Comparison of ENCODE assay signal across 22 cellular contexts in genomic region chr11:34292546-34292945, GRCh38.
"Had no signal": no experiment of that assay in that cellular context is flagged by ENCODE, and none has a peak within 500 bp of the region (broad histone marks: within the 10 kb centered on the region; RNA-seq: fewer than 3 reads in every experiment).

No MANE protein-coding gene starts in this region.

- DNase-seq: colonic mucosa; dermis blood vessel endothelial cell; dorsolateral prefrontal cortex; effector CD4-positive, alpha-beta T cell; effector memory CD4-positive, alpha-beta T cell; foreskin keratinocyte; glutamatergic neuron; head of caudate nucleus; heart right ventricle; hippocampal formation; left cardiac atrium; left lung; left ventricle myocardium superior; lower lobe of right lung; mesenchymal stem cell; midbrain had no signal

- H3K27ac ChIP-seq: colonic mucosa, dorsolateral prefrontal cortex, esophagus muscularis mucosa, foreskin keratinocyte, gastroesophageal sphincter, heart right ventricle, left lung, lower lobe of right lung had no signal

- H3K4me3 ChIP-seq: colonic mucosa, dorsolateral prefrontal cortex, esophagus muscularis mucosa, gastroesophageal sphincter, heart right ventricle, left lung, lower lobe of right lung had no signal

- H3K27me3 ChIP-seq: colonic mucosa, dorsolateral prefrontal cortex, esophagus muscularis mucosa, gastroesophageal sphincter, heart right ventricle, left lung had no signal

- FAIRE-seq: endothelial cell of umbilical vein, frontal cortex, islet of Langerhans, keratinocyte had no signal

- H3K36me3 ChIP-seq: colonic mucosa, esophagus muscularis mucosa, gastroesophageal sphincter, heart right ventricle, left lung, lower lobe of right lung had no signal

- H3K4me1 ChIP-seq: colonic mucosa, esophagus muscularis mucosa, foreskin keratinocyte, gastroesophageal sphincter, left lung, lower lobe of right lung had no signal

- H3K9me3 ChIP-seq: colonic mucosa, esophagus muscularis mucosa, gastroesophageal sphincter, heart right ventricle, left lung, lower lobe of right lung had no signal

- ATAC-seq: foreskin keratinocyte, gastroesophageal sphincter, left cardiac atrium, left lung, left ventricle myocardium superior, lower lobe of right lung had no signal
